ENCODE assay signal across 1 cellular context in genomic region chr19:7502552-7502951, GRCh38.
TF ChIP-seq lines count a peak whose summit lies in the region.

No MANE protein-coding gene starts in this region.

TF ChIP-seq in K562, 482 proteins besides CTCF, POLR2A, EP300 and RAD21:
- TF ChIP-seq KDM1A (IDR thresholded peaks at IDR 0.05): peak; percentile 76 to 89
- no peak for TF ChIP-seq PHTF2 (CRISPR knock-in tag; IDR thresholded peaks at IDR 0.05)
- no peak for TF ChIP-seq SMAD1 (IDR thresholded peaks at IDR 0.05; ENCODE audit: low read depth, low read length, partially characterized antibody)
- no peak for TF ChIP-seq PRPF4 (IDR thresholded peaks at IDR 0.05; ENCODE audit: insufficient read depth, low read depth, low read length, poor library complexity, severe bottlenecking)
- TF ChIP-seq ERF (CRISPR knock-in tag; IDR thresholded peaks at IDR 0.05): no peak
- peak; percentile 71; the same call in 1 of the 2 replicates for TF ChIP-seq ADNP (tag; IDR thresholded peaks at IDR 0.05)
- no peak for TF ChIP-seq ZNF324 (CRISPR knock-in tag; IDR thresholded peaks at IDR 0.05)
- peak; percentile 56 to 59; a peak in 2 of 4 replicates for TF ChIP-seq RCOR1 (IDR thresholded peaks at IDR 0.05; ENCODE audit: borderline replicate concordance in 1 of 2, low read depth in 2 of 2, low read length in 2 of 2)
- peak; percentile 66 for TF ChIP-seq CHD4 (IDR thresholded peaks at IDR 0.05; ENCODE audit: insufficient read depth, insufficient replicate concordance, low read depth, low read length, poor library complexity, severe bottlenecking)
- peak; percentile 43; the same call in 1 of the 2 replicates for TF ChIP-seq HDAC2 (IDR thresholded peaks at IDR 0.05)
- TF ChIP-seq ZNF277 (CRISPR knock-in tag; IDR thresholded peaks at IDR 0.05; ENCODE audit: borderline replicate concordance): no peak
- TF ChIP-seq RBM25 (IDR thresholded peaks at IDR 0.05; ENCODE audit: low read depth, low read length, severe bottlenecking): peak; percentile 97
- TF ChIP-seq CBX3 (IDR thresholded peaks at IDR 0.05; ENCODE audit: borderline replicate concordance in 1 of 2, low read length in 2 of 2): 0 out of 3 replicates have a peak, but pooled peaks of 1 of the 2 experiments have one; percentile 48
- peak; percentile 90 for TF ChIP-seq BCOR (IDR thresholded peaks at IDR 0.05)
- 0 out of 2 replicates have a peak, but pooled peaks have one; percentile 31 for TF ChIP-seq SMARCA5 (IDR thresholded peaks at IDR 0.05)
